In the genomic region with DNA sequence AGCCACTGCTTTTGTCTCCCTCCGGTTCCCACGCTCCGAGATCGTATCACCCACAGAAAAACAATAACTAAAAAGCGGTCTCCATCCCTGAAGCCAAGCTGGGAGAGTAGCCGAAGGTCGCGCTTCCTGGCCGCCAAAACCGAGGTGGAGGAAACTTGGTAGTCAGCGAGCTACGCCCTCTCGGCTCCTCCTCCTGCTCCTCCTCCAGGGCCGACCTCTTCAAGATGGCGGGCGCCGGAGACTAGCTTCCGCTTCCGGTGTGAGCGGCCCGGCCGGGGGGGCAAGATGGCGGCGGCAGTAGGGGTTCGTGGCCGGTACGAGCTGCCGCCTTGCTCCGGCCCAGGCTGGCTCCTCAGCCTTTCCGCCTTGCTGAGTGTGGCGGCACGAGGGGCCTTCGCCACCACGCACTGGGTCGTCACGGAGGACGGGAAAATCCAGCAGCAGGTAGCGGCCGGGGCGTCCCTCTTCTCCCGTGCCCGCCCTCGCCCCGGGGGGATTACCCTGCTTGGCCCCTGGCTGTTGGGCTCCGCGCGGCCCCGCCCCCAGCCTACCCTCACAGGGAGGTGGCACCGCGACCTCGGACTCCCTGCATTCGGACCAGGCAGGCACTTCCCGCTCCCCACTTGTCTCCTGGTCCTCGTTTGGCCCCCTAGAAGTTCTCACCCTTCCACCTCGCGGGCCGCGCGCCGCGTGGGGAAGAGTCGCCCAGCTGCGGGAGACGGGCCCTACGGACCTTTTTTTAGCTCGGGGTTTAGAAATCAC, we compare ENCODE assay signal across 1 cellular context.
TF ChIP-seq lines count a peak whose summit lies in the region.

A gene with protein sequence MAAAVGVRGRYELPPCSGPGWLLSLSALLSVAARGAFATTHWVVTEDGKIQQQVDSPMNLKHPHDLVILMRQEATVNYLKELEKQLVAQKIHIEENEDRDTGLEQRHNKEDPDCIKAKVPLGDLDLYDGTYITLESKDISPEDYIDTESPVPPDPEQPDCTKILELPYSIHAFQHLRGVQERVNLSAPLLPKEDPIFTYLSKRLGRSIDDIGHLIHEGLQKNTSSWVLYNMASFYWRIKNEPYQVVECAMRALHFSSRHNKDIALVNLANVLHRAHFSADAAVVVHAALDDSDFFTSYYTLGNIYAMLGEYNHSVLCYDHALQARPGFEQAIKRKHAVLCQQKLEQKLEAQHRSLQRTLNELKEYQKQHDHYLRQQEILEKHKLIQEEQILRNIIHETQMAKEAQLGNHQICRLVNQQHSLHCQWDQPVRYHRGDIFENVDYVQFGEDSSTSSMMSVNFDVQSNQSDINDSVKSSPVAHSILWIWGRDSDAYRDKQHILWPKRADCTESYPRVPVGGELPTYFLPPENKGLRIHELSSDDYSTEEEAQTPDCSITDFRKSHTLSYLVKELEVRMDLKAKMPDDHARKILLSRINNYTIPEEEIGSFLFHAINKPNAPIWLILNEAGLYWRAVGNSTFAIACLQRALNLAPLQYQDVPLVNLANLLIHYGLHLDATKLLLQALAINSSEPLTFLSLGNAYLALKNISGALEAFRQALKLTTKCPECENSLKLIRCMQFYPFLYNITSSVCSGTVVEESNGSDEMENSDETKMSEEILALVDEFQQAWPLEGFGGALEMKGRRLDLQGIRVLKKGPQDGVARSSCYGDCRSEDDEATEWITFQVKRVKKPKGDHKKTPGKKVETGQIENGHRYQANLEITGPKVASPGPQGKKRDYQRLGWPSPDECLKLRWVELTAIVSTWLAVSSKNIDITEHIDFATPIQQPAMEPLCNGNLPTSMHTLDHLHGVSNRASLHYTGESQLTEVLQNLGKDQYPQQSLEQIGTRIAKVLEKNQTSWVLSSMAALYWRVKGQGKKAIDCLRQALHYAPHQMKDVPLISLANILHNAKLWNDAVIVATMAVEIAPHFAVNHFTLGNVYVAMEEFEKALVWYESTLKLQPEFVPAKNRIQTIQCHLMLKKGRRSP (plus strand): TSS at position 251 of the 762 bp plus-strand sequence. CDS start 35 bp downstream, at position 286.

TF ChIP-seq in HepG2, 621 proteins besides CTCF, POLR2A, EP300 and RAD21 (continued from another document and continues in another):
- peak; percentile 17 for TF ChIP-seq NCOA2 (CRISPR knock-in tag; IDR thresholded peaks at IDR 0.05)
- TF ChIP-seq, protein P1, sequence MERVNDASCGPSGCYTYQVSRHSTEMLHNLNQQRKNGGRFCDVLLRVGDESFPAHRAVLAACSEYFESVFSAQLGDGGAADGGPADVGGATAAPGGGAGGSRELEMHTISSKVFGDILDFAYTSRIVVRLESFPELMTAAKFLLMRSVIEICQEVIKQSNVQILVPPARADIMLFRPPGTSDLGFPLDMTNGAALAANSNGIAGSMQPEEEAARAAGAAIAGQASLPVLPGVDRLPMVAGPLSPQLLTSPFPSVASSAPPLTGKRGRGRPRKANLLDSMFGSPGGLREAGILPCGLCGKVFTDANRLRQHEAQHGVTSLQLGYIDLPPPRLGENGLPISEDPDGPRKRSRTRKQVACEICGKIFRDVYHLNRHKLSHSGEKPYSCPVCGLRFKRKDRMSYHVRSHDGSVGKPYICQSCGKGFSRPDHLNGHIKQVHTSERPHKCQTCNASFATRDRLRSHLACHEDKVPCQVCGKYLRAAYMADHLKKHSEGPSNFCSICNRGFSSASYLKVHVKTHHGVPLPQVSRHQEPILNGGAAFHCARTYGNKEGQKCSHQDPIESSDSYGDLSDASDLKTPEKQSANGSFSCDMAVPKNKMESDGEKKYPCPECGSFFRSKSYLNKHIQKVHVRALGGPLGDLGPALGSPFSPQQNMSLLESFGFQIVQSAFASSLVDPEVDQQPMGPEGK (CRISPR knock-in tag; IDR thresholded peaks at IDR 0.05): peak; percentile 96
- TF ChIP-seq, protein P2, sequence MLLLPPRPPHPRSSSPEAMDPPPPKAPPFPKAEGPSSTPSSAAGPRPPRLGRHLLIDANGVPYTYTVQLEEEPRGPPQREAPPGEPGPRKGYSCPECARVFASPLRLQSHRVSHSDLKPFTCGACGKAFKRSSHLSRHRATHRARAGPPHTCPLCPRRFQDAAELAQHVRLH (CRISPR knock-in tag; IDR thresholded peaks at IDR 0.05; ENCODE audit: borderline replicate concordance, low read depth): peak; percentile 76; the same call in 1 of the 2 replicates
- TF ChIP-seq HMG20A (CRISPR knock-in tag; IDR thresholded peaks at IDR 0.05; ENCODE audit: borderline replicate concordance): no peak
- TF ChIP-seq, protein P3, sequence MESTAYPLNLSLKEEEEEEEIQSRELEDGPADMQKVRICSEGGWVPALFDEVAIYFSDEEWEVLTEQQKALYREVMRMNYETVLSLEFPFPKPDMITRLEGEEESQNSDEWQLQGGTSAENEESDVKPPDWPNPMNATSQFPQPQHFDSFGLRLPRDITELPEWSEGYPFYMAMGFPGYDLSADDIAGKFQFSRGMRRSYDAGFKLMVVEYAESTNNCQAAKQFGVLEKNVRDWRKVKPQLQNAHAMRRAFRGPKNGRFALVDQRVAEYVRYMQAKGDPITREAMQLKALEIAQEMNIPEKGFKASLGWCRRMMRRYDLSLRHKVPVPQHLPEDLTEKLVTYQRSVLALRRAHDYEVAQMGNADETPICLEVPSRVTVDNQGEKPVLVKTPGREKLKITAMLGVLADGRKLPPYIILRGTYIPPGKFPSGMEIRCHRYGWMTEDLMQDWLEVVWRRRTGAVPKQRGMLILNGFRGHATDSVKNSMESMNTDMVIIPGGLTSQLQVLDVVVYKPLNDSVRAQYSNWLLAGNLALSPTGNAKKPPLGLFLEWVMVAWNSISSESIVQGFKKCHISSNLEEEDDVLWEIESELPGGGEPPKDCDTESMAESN (CRISPR knock-in tag; conservative IDR thresholded peaks at IDR 0.05): peak; percentile 74; the same call in 1 of the 2 replicates
- peak; percentile 92; the same call in 1 of the 2 replicates for TF ChIP-seq HOXA5 (CRISPR knock-in tag; IDR thresholded peaks at IDR 0.05)
- peak; percentile 63; the same call in 1 of the 2 replicates for TF ChIP-seq ZNF329 (CRISPR knock-in tag; IDR thresholded peaks at IDR 0.05; ENCODE audit: low read depth)
- TF ChIP-seq, protein P4, sequence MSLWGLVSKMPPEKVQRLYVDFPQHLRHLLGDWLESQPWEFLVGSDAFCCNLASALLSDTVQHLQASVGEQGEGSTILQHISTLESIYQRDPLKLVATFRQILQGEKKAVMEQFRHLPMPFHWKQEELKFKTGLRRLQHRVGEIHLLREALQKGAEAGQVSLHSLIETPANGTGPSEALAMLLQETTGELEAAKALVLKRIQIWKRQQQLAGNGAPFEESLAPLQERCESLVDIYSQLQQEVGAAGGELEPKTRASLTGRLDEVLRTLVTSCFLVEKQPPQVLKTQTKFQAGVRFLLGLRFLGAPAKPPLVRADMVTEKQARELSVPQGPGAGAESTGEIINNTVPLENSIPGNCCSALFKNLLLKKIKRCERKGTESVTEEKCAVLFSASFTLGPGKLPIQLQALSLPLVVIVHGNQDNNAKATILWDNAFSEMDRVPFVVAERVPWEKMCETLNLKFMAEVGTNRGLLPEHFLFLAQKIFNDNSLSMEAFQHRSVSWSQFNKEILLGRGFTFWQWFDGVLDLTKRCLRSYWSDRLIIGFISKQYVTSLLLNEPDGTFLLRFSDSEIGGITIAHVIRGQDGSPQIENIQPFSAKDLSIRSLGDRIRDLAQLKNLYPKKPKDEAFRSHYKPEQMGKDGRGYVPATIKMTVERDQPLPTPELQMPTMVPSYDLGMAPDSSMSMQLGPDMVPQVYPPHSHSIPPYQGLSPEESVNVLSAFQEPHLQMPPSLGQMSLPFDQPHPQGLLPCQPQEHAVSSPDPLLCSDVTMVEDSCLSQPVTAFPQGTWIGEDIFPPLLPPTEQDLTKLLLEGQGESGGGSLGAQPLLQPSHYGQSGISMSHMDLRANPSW (CRISPR knock-in tag; IDR thresholded peaks at IDR 0.05; ENCODE audit: borderline replicate concordance): 0 out of 2 replicates have a peak, but pooled peaks have one; percentile 24
- peak; percentile 85 for TF ChIP-seq ZNF709 (CRISPR knock-in tag; IDR thresholded peaks at IDR 0.05)
- TF ChIP-seq NCOR1 (IDR thresholded peaks at IDR 0.05; ENCODE audit: borderline replicate concordance, low read length): peak; percentile 18; the same call in 1 of the 2 replicates
- TF ChIP-seq AGO1 (IDR thresholded peaks at IDR 0.05; ENCODE audit: low read depth, low read length, poor library complexity, severe bottlenecking): peak; percentile 85
- TF ChIP-seq ZNF7 (CRISPR knock-in tag; IDR thresholded peaks at IDR 0.05): no peak
- peak; percentile 46; the same call in 1 of the 2 replicates for TF ChIP-seq ZZZ3 (CRISPR knock-in tag; IDR thresholded peaks at IDR 0.05; ENCODE audit: borderline replicate concordance)
- peak; percentile 38; the same call in 1 of the 2 replicates for TF ChIP-seq KDM3A (CRISPR knock-in tag; IDR thresholded peaks at IDR 0.05; ENCODE audit: low read depth)
- TF ChIP-seq FOXA3 (CRISPR knock-in tag; IDR thresholded peaks at IDR 0.05): peak; percentile 24; the same call in 1 of the 2 replicates
- no peak for TF ChIP-seq NONO (IDR thresholded peaks at IDR 0.05)
- peak; percentile 94 for TF ChIP-seq NONO (CRISPR knock-in tag; conservative IDR thresholded peaks at IDR 0.05)
- TF ChIP-seq ADNP (CRISPR knock-in tag; IDR thresholded peaks at IDR 0.05): no peak
- no peak for TF ChIP-seq ZNF234 (CRISPR knock-in tag; conservative IDR thresholded peaks at IDR 0.05)
- no peak for TF ChIP-seq JUNB (CRISPR knock-in tag; IDR thresholded peaks at IDR 0.05; ENCODE audit: borderline replicate concordance)
- TF ChIP-seq, protein P5, sequence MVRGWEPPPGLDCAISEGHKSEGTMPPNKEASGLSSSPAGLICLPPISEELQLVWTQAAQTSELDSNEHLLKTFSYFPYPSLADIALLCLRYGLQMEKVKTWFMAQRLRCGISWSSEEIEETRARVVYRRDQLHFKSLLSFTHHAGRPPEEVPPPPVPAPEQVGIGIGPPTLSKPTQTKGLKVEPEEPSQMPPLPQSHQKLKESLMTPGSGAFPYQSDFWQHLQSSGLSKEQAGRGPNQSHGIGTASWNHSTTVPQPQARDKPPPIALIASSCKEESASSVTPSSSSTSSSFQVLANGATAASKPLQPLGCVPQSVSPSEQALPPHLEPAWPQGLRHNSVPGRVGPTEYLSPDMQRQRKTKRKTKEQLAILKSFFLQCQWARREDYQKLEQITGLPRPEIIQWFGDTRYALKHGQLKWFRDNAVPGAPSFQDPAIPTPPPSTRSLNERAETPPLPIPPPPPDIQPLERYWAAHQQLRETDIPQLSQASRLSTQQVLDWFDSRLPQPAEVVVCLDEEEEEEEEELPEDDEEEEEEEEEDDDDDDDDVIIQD (CRISPR knock-in tag; IDR thresholded peaks at IDR 0.05; ENCODE audit: low read depth): 0 out of 2 replicates have a peak, but pooled peaks have one; percentile 35
- peak; percentile 89; the same call in 1 of the 2 replicates for TF ChIP-seq ELF4 (CRISPR knock-in tag; IDR thresholded peaks at IDR 0.05; ENCODE audit: borderline replicate concordance)
- TF ChIP-seq RBFOX2 (IDR thresholded peaks at IDR 0.05; ENCODE audit: low read depth, low read length): peak; percentile 96
- TF ChIP-seq, protein P6, sequence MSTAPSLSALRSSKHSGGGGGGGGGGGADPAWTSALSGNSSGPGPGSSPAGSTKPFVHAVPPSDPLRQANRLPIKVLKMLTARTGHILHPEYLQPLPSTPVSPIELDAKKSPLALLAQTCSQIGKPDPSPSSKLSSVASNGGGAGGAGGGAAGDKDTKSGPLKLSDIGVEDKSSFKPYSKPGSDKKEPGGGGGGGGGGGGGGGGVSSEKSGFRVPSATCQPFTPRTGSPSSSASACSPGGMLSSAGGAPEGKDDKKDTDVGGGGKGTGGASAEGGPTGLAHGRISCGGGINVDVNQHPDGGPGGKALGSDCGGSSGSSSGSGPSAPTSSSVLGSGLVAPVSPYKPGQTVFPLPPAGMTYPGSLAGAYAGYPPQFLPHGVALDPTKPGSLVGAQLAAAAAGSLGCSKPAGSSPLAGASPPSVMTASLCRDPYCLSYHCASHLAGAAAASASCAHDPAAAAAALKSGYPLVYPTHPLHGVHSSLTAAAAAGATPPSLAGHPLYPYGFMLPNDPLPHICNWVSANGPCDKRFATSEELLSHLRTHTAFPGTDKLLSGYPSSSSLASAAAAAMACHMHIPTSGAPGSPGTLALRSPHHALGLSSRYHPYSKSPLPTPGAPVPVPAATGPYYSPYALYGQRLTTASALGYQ (CRISPR knock-in tag; IDR thresholded peaks at IDR 0.05): peak; percentile 44; the same call in 1 of the 2 replicates
- no peak; the same call in 1 of the 2 replicates for TF ChIP-seq ZSCAN20 (CRISPR knock-in tag; IDR thresholded peaks at IDR 0.05; ENCODE audit: borderline replicate concordance)
- TF ChIP-seq NR1H2 (CRISPR knock-in tag; IDR thresholded peaks at IDR 0.05; ENCODE audit: borderline replicate concordance, low read depth): 0 out of 2 replicates have a peak, but pooled peaks have one; percentile 19
- TF ChIP-seq, protein P7, sequence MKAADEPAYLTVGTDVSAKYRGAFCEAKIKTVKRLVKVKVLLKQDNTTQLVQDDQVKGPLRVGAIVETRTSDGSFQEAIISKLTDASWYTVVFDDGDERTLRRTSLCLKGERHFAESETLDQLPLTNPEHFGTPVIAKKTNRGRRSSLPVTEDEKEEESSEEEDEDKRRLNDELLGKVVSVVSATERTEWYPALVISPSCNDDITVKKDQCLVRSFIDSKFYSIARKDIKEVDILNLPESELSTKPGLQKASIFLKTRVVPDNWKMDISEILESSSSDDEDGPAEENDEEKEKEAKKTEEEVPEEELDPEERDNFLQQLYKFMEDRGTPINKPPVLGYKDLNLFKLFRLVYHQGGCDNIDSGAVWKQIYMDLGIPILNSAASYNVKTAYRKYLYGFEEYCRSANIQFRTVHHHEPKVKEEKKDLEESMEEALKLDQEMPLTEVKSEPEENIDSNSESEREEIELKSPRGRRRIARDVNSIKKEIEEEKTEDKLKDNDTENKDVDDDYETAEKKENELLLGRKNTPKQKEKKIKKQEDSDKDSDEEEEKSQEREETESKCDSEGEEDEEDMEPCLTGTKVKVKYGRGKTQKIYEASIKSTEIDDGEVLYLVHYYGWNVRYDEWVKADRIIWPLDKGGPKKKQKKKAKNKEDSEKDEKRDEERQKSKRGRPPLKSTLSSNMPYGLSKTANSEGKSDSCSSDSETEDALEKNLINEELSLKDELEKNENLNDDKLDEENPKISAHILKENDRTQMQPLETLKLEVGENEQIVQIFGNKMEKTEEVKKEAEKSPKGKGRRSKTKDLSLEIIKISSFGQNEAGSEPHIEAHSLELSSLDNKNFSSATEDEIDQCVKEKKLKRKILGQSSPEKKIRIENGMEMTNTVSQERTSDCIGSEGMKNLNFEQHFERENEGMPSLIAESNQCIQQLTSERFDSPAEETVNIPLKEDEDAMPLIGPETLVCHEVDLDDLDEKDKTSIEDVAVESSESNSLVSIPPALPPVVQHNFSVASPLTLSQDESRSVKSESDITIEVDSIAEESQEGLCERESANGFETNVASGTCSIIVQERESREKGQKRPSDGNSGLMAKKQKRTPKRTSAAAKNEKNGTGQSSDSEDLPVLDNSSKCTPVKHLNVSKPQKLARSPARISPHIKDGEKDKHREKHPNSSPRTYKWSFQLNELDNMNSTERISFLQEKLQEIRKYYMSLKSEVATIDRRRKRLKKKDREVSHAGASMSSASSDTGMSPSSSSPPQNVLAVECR (CRISPR knock-in tag; IDR thresholded peaks at IDR 0.05; ENCODE audit: borderline replicate concordance): peak; percentile 92
